ENCODE assay signal across 13 cellular contexts in the genomic region with DNA sequence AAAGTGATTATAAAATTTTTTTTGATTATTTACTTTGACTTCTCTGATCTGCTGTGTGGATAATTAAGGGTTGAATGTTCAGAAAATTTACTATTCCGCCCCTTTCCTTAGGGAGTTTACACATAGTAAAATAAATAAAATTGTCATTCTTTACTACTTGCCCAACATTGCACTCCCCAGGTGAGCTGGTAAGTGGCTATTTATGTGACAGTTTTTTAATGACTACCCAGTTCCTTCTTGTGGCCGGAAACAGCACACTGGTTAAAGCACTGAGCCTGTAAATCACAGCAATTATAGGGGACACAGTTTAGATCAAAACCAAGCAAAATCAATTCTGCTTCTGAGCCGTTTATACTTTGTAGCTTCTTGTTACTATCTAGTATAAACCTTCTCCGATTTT.
A peak's percentile ranks its signal among the peaks of the same experiment; 100 is the strongest.
DNase-seq lines count a peak whose midpoint lies in the region; ATAC-seq and TF ChIP-seq lines count a peak whose summit lies in the region.
"Had no signal": no experiment of that assay in that cellular context is flagged by ENCODE, and none has a peak within 500 bp of the region (broad histone marks: within the 10 kb centered on the region; RNA-seq: fewer than 3 reads in every experiment).

No MANE protein-coding gene starts in this region.

- H3K23ac ChIP-seq in neuronal stem cell (ENCODE audit: low read depth, low read length, poor library complexity): no peak overlapping the region

- peaks cover 0 to 5% (median 0%) of the 10 kb centered on the region in 6 donors for H3K9me3 Mint-ChIP-seq in immature natural killer cell
- H3K9me3 Mint-ChIP-seq: activated naive CD4-positive, alpha-beta T cell treated with anti-CD3 and anti-CD28 coated beads, Interleukin-2, amount 50 U/mL, for 24 hours; dendritic cell treated with granulocyte-macrophage colony-stimulating factor and Interleukin-4, amounts not matched to agents 40 ng/mL and 50 ng/mL, for 4 days had no signal

- H2AFZ ChIP-seq in neuronal stem cell (ENCODE audit: low read length): no peak overlapping the region

- H3K9ac ChIP-seq in neuronal stem cell (ENCODE audit: low read depth, low read length, poor library complexity): no peak overlapping the region

- no peak overlapping the region for H2AK5ac ChIP-seq in neuronal stem cell (ENCODE audit: low read depth, low read length)

- no peak overlapping the region for H3K27ac Mint-ChIP-seq in immature natural killer cell
- H3K27ac Mint-ChIP-seq: activated naive CD4-positive, alpha-beta T cell treated with anti-CD3 and anti-CD28 coated beads, Interleukin-2, amount 50 U/mL, for 24 hours; dendritic cell treated with granulocyte-macrophage colony-stimulating factor and Interleukin-4, amounts not matched to agents 40 ng/mL and 50 ng/mL, for 4 days had no signal

- no peak overlapping the region for H3K4me2 ChIP-seq in neuronal stem cell (ENCODE audit: insufficient read depth, low read length, poor library complexity, severe bottlenecking)

- H3K27ac ChIP-seq in neuronal stem cell (replicated peaks; ENCODE audit: low read length): no peak overlapping the region

- H2BK5ac ChIP-seq in neuronal stem cell (ENCODE audit: low read length): no peak overlapping the region

- H3K27me3 Mint-ChIP-seq in immature natural killer cell (ENCODE audit: low read depth in 3 of 3): peaks cover 0 to 9% (median 7%) of the 10 kb centered on the region in 3 donors

- H2BK12ac ChIP-seq in neuronal stem cell (ENCODE audit: low read length): no peak overlapping the region

- ATAC-seq in GM18867 (IDR thresholded peaks at IDR 0.05; ENCODE audit: unreplicated experiment) (peak; percentile 99), GM21786 (IDR thresholded peaks at IDR 0.05; ENCODE audit: unreplicated experiment) (peak; percentile 96), HG03521 (IDR thresholded peaks at IDR 0.05; ENCODE audit: unreplicated experiment) (peak; percentile 62), mucosa of descending colon (peak; percentile 62)

- H3K4me3 Mint-ChIP-seq in immature natural killer cell: no peak overlapping the region
- H3K4me3 Mint-ChIP-seq: activated naive CD4-positive, alpha-beta T cell treated with anti-CD3 and anti-CD28 coated beads, Interleukin-2, amount 50 U/mL, for 24 hours; dendritic cell treated with granulocyte-macrophage colony-stimulating factor and Interleukin-4, amounts not matched to agents 40 ng/mL and 50 ng/mL, for 4 days had no signal

- no peak overlapping the region for H4K8ac ChIP-seq in neuronal stem cell (ENCODE audit: low read depth, low read length)

- TF ChIP-seq CTCF in mucosa of descending colon (IDR thresholded peaks at IDR 0.05): no peak

- no peak overlapping the region for H3K4me3 ChIP-seq in mucosa of descending colon
- no peak overlapping the region for H3K4me3 ChIP-seq in neuronal stem cell (ENCODE audit: low read length in 2 of 2)

- H3K4ac ChIP-seq in neuronal stem cell (ENCODE audit: low read length): no peak overlapping the region

- H3K9me3 ChIP-seq in mucosa of descending colon: no peaks in the 10 kb centered on the region
- no peaks in the 10 kb centered on the region for H3K9me3 ChIP-seq in neuronal stem cell (replicated peaks in 1 of 2; ENCODE audit: control insufficient read depth in 2 of 2, insufficient read depth in 1 of 2, low read depth in 1 of 2, low read length in 2 of 2)

- peaks cover 0 to 2% (median 0%) of the 10 kb centered on the region in 3 experiments for H3K27me3 ChIP-seq in neuronal stem cell (ENCODE audit: control insufficient read depth in 3 of 3, insufficient read depth in 3 of 3, low read depth in 1 of 3, low read length in 3 of 3)

- H2BK120ac ChIP-seq in neuronal stem cell (ENCODE audit: low read depth, low read length): no peak overlapping the region

- no peaks in the 10 kb centered on the region for H3K36me3 Mint-ChIP-seq in immature natural killer cell

- H3K14ac ChIP-seq in neuronal stem cell (ENCODE audit: low read length): no peak overlapping the region

- H3K18ac ChIP-seq in neuronal stem cell (ENCODE audit: low read length): no peak overlapping the region

- intact Hi-C loops in mucosa of descending colon (cut with DNase I, micrococcal nuclease): no loop called here

- no peak overlapping the region for H4K91ac ChIP-seq in neuronal stem cell (ENCODE audit: low read depth, low read length, poor library complexity)

- no peak overlapping the region for H2BK15ac ChIP-seq in neuronal stem cell (ENCODE audit: low read length)

- H3K36me3 ChIP-seq in mucosa of descending colon (ENCODE audit: low read depth): no peaks in the 10 kb centered on the region
- H3K36me3 ChIP-seq in neuronal stem cell (replicated peaks in 1 of 2; ENCODE audit: control insufficient read depth in 2 of 2, insufficient read depth in 2 of 2, low read length in 2 of 2): no peaks in the 10 kb centered on the region

- H3K79me1 ChIP-seq in neuronal stem cell (ENCODE audit: low read depth, low read length): no peaks in the 10 kb centered on the region

- DNase-seq in mucosa of descending colon (no peak), NCI-H345 treated with DMSO at 0.1 percent for 48 hours (lab: John Stamatoyannopoulos, UW; ENCODE audit: unreplicated experiment) (no peak), neuronal stem cell (ENCODE audit: low spot score) (no peak), immature natural killer cell (no peak), medulla oblongata (ENCODE audit: extremely low spot score) (no peak)
- DNase-seq: activated CD4-positive, alpha-beta T cell treated with anti-CD3 and anti-CD28 coated beads for 48 hours; glutamatergic neuron; NCI-H1930 had no signal

- H3K4me1 Mint-ChIP-seq in immature natural killer cell: no peaks in the 10 kb centered on the region

- peaks cover 35% of the 10 kb centered on the region for H3K4me1 ChIP-seq in mucosa of descending colon (ENCODE audit: low read depth)
- no peaks in the 10 kb centered on the region for H3K4me1 ChIP-seq in neuronal stem cell (ENCODE audit: control insufficient read depth in 2 of 2, insufficient read depth in 1 of 2, low read depth in 1 of 2, low read length in 2 of 2)

- WGBS in neuronal stem cell (ENCODE audit: extremely low coverage in 2 of 2, insufficient read length in 2 of 2, insufficient replicate concordance in 1 of 2), 2 donors: no CpG with 5 or more reads among the region's 4 CpGs
